In the genomic region with DNA sequence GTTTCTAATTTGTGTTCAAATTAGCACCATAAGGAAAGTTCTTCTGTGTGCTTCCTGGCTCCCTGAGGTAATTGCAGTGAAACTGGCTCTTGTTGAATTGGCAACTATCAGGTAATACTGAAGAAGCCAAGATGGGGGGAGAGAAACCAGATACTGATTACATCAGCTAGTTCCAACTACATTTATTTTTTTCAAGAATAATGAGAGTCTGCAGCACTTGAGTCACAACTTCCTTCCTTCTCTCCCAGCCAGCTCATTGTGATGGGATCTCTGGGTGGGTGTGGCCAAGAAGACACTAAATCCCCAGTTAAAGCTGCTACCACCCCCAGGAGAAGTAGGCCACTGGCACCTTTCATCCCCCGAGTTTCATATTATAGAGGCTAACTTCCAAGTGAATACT, we compare ENCODE assay signal across 16 cellular contexts.
DNase-seq lines count a peak whose midpoint lies in the region; ATAC-seq, FAIRE-seq and TF ChIP-seq lines count a peak whose summit lies in the region.
"Had no signal": no experiment of that assay in that cellular context is flagged by ENCODE, and none has a peak within 500 bp of the region (broad histone marks: within the 10 kb centered on the region; RNA-seq: fewer than 3 reads in every experiment).

No MANE protein-coding gene starts in this region.

- H3K4me1 ChIP-seq in IMR-90 (ENCODE audit: control insufficient read depth, insufficient read depth, low read length), result no peaks in the 10 kb centered on the region
- no peaks in the 10 kb centered on the region for H3K4me1 ChIP-seq in fibroblast of lung (ENCODE audit: control insufficient read depth, extremely low read depth, insufficient read depth, low read length)
- no peaks in the 10 kb centered on the region for H3K4me1 ChIP-seq in small intestine (ENCODE audit: control insufficient read depth in 2 of 2, insufficient read depth in 1 of 2, low read depth in 1 of 2, low read length in 1 of 2)
- no peaks in the 10 kb centered on the region for H3K4me1 ChIP-seq in transverse colon
- H3K4me1 ChIP-seq: suprapubic skin had no signal

- no peak overlapping the region for H2AK5ac ChIP-seq in IMR-90 (ENCODE audit: low read depth, low read length)

- H3K9ac ChIP-seq in IMR-90 (ENCODE audit: low read depth, low read length) (no peak overlapping the region), fibroblast of lung (ENCODE audit: insufficient read depth, low read length) (no peak overlapping the region)

- no peak overlapping the region for H3K27ac ChIP-seq in IMR-90 (ENCODE audit: insufficient read depth, low read length)
- H3K27ac ChIP-seq in fibroblast of lung (ENCODE audit: insufficient read depth, low read length), result no peak overlapping the region
- no peak overlapping the region for H3K27ac ChIP-seq in small intestine (ENCODE audit: low read depth in 1 of 2, low read length in 1 of 2)
- no peak overlapping the region for H3K27ac ChIP-seq in transverse colon
- H3K27ac ChIP-seq: suprapubic skin, VCaP had no signal

- H3K18ac ChIP-seq in IMR-90 (ENCODE audit: low read depth, low read length), result no peak overlapping the region

- dilution Hi-C loops in IMR-90 (cut with HindIII; ENCODE audit: low sequenced_read_pairs, unreplicated experiment), result no loop called here

- WGBS in IMR-90 (ENCODE audit: extremely low coverage in 2 of 2, insufficient read length in 1 of 2), 2 experiments, result no CpG with 5 or more reads among the region's 1 CpG
- WGBS in small intestine, 3 donors, result 79 to 86% (median 86%) methylated on average over 1 of the region's 1 CpG
- 85% methylated on average over 1 of the region's 1 CpG; no CpG with 5 or more reads in 1 of the 2 donors for WGBS in transverse colon (ENCODE audit: low coverage in 1 of 2), 2 donors

- H3K36me3 ChIP-seq in IMR-90 (ENCODE audit: control insufficient read depth, insufficient read depth, low read length), result no peaks in the 10 kb centered on the region
- no peaks in the 10 kb centered on the region for H3K36me3 ChIP-seq in fibroblast of lung (ENCODE audit: control insufficient read depth, insufficient read depth, low read length)
- H3K36me3 ChIP-seq in small intestine (ENCODE audit: control insufficient read depth in 2 of 2, insufficient read depth in 2 of 2, low read length in 2 of 2), result no peaks in the 10 kb centered on the region
- H3K36me3 ChIP-seq in transverse colon, result no peaks in the 10 kb centered on the region
- H3K36me3 ChIP-seq: heart right ventricle, suprapubic skin had no signal

- no peak overlapping the region for H2AK9ac ChIP-seq in IMR-90 (replicated peaks; ENCODE audit: low read depth, low read length, poor library complexity)

- H3K79me2 ChIP-seq in fibroblast of lung (ENCODE audit: control insufficient read depth, insufficient read depth, low read length), result no peaks in the 10 kb centered on the region

- no peak for TF ChIP-seq CTCF in AG10803 (conservative IDR thresholded peaks at IDR 0.05; ENCODE audit: low read length)
- no peak for TF ChIP-seq CTCF in IMR-90 (conservative IDR thresholded peaks at IDR 0.05; ENCODE audit: low read depth, low read length)
- TF ChIP-seq CTCF in fibroblast of lung (conservative IDR thresholded peaks at IDR 0.05 in 1 of 2, IDR thresholded peaks at IDR 0.05 in 1 of 2; ENCODE audit: low read depth in 1 of 2, low read length in 2 of 2), result no peak
- no peak for TF ChIP-seq CTCF in transverse colon (IDR thresholded peaks at IDR 0.05)

- BruUV-seq in IMR-90 (replicated peaks; lab: Mats Ljungman, UMichigan), result no TSS peak

- H2AFZ ChIP-seq in IMR-90 (replicated peaks; ENCODE audit: low read length, poor library complexity) (peak overlapping the region; percentile 43), fibroblast of lung (ENCODE audit: low read length) (no peak overlapping the region)

- no peak overlapping the region for H3K4me3 ChIP-seq in AG10803 (ENCODE audit: low read length)
- no peak overlapping the region for H3K4me3 ChIP-seq in IMR-90 (ENCODE audit: insufficient read depth, low read depth, low read length)
- no peak overlapping the region for H3K4me3 ChIP-seq in fibroblast of lung (replicated peaks in 1 of 4; ENCODE audit: control extremely low read depth in 1 of 4, insufficient read depth in 1 of 4, low read depth in 3 of 4, low read length in 4 of 4)
- H3K4me3 ChIP-seq in small intestine (ENCODE audit: low read depth in 1 of 2, low read length in 2 of 2), result no peak overlapping the region
- no peak overlapping the region for H3K4me3 ChIP-seq in transverse colon
- H3K4me3 ChIP-seq: heart right ventricle, suprapubic skin had no signal

- H2BK20ac ChIP-seq in IMR-90 (ENCODE audit: low read depth, low read length), result no peak overlapping the region

- ATAC-seq in IMR-90 (ENCODE audit: low read depth) (no peak), GM21576 (IDR thresholded peaks at IDR 0.05; ENCODE audit: unreplicated experiment) (no peak)

- H3K27me3 ChIP-seq in IMR-90 (ENCODE audit: control insufficient read depth, insufficient read depth, low read length) (no peaks in the 10 kb centered on the region), fibroblast of lung (ENCODE audit: control insufficient read depth, insufficient read depth, low read length) (no peaks in the 10 kb centered on the region), small intestine (ENCODE audit: control insufficient read depth in 2 of 2, insufficient read depth in 2 of 2, low read length in 2 of 2) (no peaks in the 10 kb centered on the region), transverse colon (no peaks in the 10 kb centered on the region)
- H3K27me3 ChIP-seq: heart right ventricle, suprapubic skin had no signal

- TF ChIP-seq POLR2A in IMR-90 (IDR thresholded peaks at IDR 0.05; ENCODE audit: low read depth, low read length), result no peak
- no peak for TF ChIP-seq POLR2A in transverse colon (IDR thresholded peaks at IDR 0.05)

- H4K91ac ChIP-seq in IMR-90 (ENCODE audit: insufficient read depth, low read depth, low read length), result no peak overlapping the region

- DNase-seq in AG10803 (ENCODE audit: low read depth) (peak; percentile 78), IMR-90 (peak; percentile 65), SW 1271 (lab: John Stamatoyannopoulos, UW) (peak; percentile 3 to 37), fibroblast of lung (ENCODE audit: low read depth in 2 of 2) (peak; percentile 37 to 82), small intestine (no peak), NCI-H1417 treated with DMSO at 0.1 percent for 48 hours (lab: John Stamatoyannopoulos, UW) (no peak), transverse colon (no peak)
- DNase-seq: activated T-cell treated with anti-CD3 and anti-CD28 coated beads for 4 hours; caudate nucleus; CD8-positive, alpha-beta memory T cell; NCI-H1436 treated with DMSO at 0.1 percent for 48 hours had no signal

- in situ Hi-C loops in IMR-90 (cut with MboI; ENCODE audit: low sequenced_read_pairs), result no loop called here
- in situ Hi-C loops in transverse colon (cut with MboI; ENCODE audit: low pct_ligation_motif_present in 1 of 4, low pct_unique_long_range_greater_than_20kb in 1 of 4, low sequenced_read_pairs in 3 of 4), result no loop called here

- H3K14ac ChIP-seq in IMR-90 (replicated peaks; ENCODE audit: low read depth, low read length), result no peak overlapping the region

- CTCF ChIA-PET in IMR-90 (lab: Yijun Ruan, JAX), result no interaction called here

- no peak overlapping the region for H3K23ac ChIP-seq in IMR-90 (ENCODE audit: low read depth, low read length)

- TF ChIP-seq EP300 in transverse colon (IDR thresholded peaks at IDR 0.05; ENCODE audit: low read depth), result no peak

- no peak overlapping the region for H2BK5ac ChIP-seq in IMR-90 (ENCODE audit: low read depth, low read length, poor library complexity, severe bottlenecking)

- H2BK120ac ChIP-seq in IMR-90 (ENCODE audit: low read depth, low read length), result no peak overlapping the region

- H3K56ac ChIP-seq in IMR-90 (ENCODE audit: extremely low read depth, insufficient read depth, low read length), result no peak overlapping the region

- no peak for FAIRE-seq in small intestine (lab: Jason Lieb, UNC)
- FAIRE-seq: GM12891 had no signal

- no peak overlapping the region for H4K5ac ChIP-seq in IMR-90 (ENCODE audit: low read depth, low read length)

- no peaks in the 10 kb centered on the region for H3K79me1 ChIP-seq in IMR-90 (ENCODE audit: low read depth in 1 of 2, low read length in 2 of 2)

- TF ChIP-seq RAD21 in IMR-90 (IDR thresholded peaks at IDR 0.05; ENCODE audit: low read length), result no peak

- H4K20me1 ChIP-seq in IMR-90 (ENCODE audit: insufficient read depth, low read length), result no peaks in the 10 kb centered on the region
- H4K20me1 ChIP-seq in fibroblast of lung (ENCODE audit: control insufficient read depth, extremely low read depth, insufficient read depth, low read length), result no peaks in the 10 kb centered on the region

- H4K8ac ChIP-seq in IMR-90 (ENCODE audit: low read depth in 2 of 2, low read length in 2 of 2), result no peak overlapping the region

- no peaks in the 10 kb centered on the region for H3K9me3 ChIP-seq in IMR-90 (ENCODE audit: control insufficient read depth, insufficient read depth, low read length)
- H3K9me3 ChIP-seq in fibroblast of lung (ENCODE audit: control insufficient read depth, insufficient read depth, low read depth, low read length), result no peaks in the 10 kb centered on the region
- H3K9me3 ChIP-seq in small intestine (ENCODE audit: control insufficient read depth, low read depth), result no peaks in the 10 kb centered on the region
- H3K9me3 ChIP-seq in transverse colon, result no peaks in the 10 kb centered on the region

- H3K4ac ChIP-seq in IMR-90 (ENCODE audit: low read depth, low read length), result no peak overlapping the region

- POLR2A ChIA-PET in IMR-90 (lab: Charles Lee; ENCODE audit: unreplicated experiment), result no interaction called here

- no peaks in the 10 kb centered on the region for H3K9me1 ChIP-seq in IMR-90 (ENCODE audit: insufficient read depth, low read length)

- intact Hi-C loops in IMR-90 (cut with micrococcal nuclease), result no loop called here
- intact Hi-C loops in transverse colon (cut with DNase I; ENCODE audit: low total_unique reads), result no loop called here

- no peak overlapping the region for H2BK15ac ChIP-seq in IMR-90 (ENCODE audit: low read depth, low read length)

- H3K4me2 ChIP-seq in IMR-90 (ENCODE audit: low read depth, low read length) (no peak overlapping the region), fibroblast of lung (ENCODE audit: extremely low read depth, insufficient read depth, low read length) (no peak overlapping the region)

TF ChIP-seq in IMR-90, 13 proteins besides CTCF, POLR2A, EP300 and RAD21 (continues in another document):
- no peak for TF ChIP-seq MXI1 (IDR thresholded peaks at IDR 0.05; ENCODE audit: borderline replicate concordance, low read depth, low read length)
- TF ChIP-seq CHD1 (IDR thresholded peaks at IDR 0.05; ENCODE audit: low read depth, low read length), result no peak
- no peak for TF ChIP-seq BHLHE40 (IDR thresholded peaks at IDR 0.05; ENCODE audit: low read depth, low read length)
- TF ChIP-seq, protein P1, sequence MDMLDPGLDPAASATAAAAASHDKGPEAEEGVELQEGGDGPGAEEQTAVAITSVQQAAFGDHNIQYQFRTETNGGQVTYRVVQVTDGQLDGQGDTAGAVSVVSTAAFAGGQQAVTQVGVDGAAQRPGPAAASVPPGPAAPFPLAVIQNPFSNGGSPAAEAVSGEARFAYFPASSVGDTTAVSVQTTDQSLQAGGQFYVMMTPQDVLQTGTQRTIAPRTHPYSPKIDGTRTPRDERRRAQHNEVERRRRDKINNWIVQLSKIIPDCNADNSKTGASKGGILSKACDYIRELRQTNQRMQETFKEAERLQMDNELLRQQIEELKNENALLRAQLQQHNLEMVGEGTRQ (IDR thresholded peaks at IDR 0.05; ENCODE audit: low read depth, low read length), result no peak
- no peak for TF ChIP-seq CEBPB (IDR thresholded peaks at IDR 0.05; ENCODE audit: low read depth, low read length)

Comparison
In these comparisons a context has a peak if more than half of its experiments do, and no peak if none do; other contexts are left out.
1. DNase-seq: peak in AG10803 (single experiment), IMR-90 (single experiment), SW 1271 (2 of 2) and fibroblast of lung (2 of 2); none in small intestine (single experiment), NCI-H1417 treated with DMSO at 0.1 percent for 48 hours (single experiment) and transverse colon (single experiment).